In genomic region chr7:5381211-5381772, GRCh38 we compare ENCODE assay signal across 1 cellular context.
TF ChIP-seq lines count a peak whose summit lies in the region.

No MANE protein-coding gene starts in this region.

TF ChIP-seq in HepG2, 621 proteins besides CTCF, POLR2A, EP300 and RAD21:
- TF ChIP-seq ZFP36 (IDR thresholded peaks at IDR 0.05; ENCODE audit: borderline replicate concordance, low read depth, low read length, partially characterized antibody) (peak; percentile 84), IRX3 (CRISPR knock-in tag; IDR thresholded peaks at IDR 0.05; ENCODE audit: borderline replicate concordance, low read depth) (no peak)
